Comparison of ENCODE assay signal across 8 cellular contexts in genomic region chr7:141700848-141701371, GRCh38. TPM values are rescaled to one million over a fixed set of nuclear protein-coding genes. Genes with fewer than 3 reads are reported as not detected.
DNase-seq lines count a peak whose midpoint lies in the region; ATAC-seq lines count a peak whose summit lies in the region.

No MANE protein-coding gene starts in this region.

- peaks cover 4% of the 10 kb centered on the region for H3K36me3 Mint-ChIP-seq in activated T-cell treated with anti-CD3 and anti-CD28 coated beads, Interleukin-2, amount 50 U/mL, for 4 hours (ENCODE audit: insufficient read depth)

- intact Hi-C loops in left ventricle myocardium superior (cut with micrococcal nuclease): no loop called here

- peaks cover 51% of the 10 kb centered on the region for H3K4me1 Mint-ChIP-seq in activated T-cell treated with anti-CD3 and anti-CD28 coated beads, Interleukin-2, amount 50 U/mL, for 4 hours (ENCODE audit: low read depth)

- DNase-seq in ELF-1 (ENCODE audit: low read depth, low spot score) (peak; percentile 25), left ventricle myocardium superior (peak; percentile 28), retina (peak; percentile 57), hippocampal formation (lab: John Stamatoyannopoulos, UW) (no peak)
- DNase-seq in activated T-cell treated with anti-CD3 and anti-CD28 coated beads, Interleukin-2, amount 50 U/mL, for 4 hours: no peak

- ATAC-seq in HG03354 (IDR thresholded peaks at IDR 0.05; ENCODE audit: poor library complexity, severe bottlenecking, unreplicated experiment) (peak; percentile 0), left ventricle myocardium superior (peak; percentile 26), GM19324 (IDR thresholded peaks at IDR 0.05; ENCODE audit: low FRiP score, unreplicated experiment) (no peak), HG03135 (IDR thresholded peaks at IDR 0.05; ENCODE audit: unreplicated experiment) (no peak)
- peak in 1 of 2 donors; percentile 1 for ATAC-seq in activated T-cell treated with anti-CD3 and anti-CD28 coated beads, Interleukin-2, amount 50 U/mL, for 4 hours

- peak overlapping the region; percentile 86 for H3K4me3 Mint-ChIP-seq in activated T-cell treated with anti-CD3 and anti-CD28 coated beads, Interleukin-2, amount 50 U/mL, for 4 hours

- no peaks in the 10 kb centered on the region for H3K9me3 Mint-ChIP-seq in activated T-cell treated with anti-CD3 and anti-CD28 coated beads, Interleukin-2, amount 50 U/mL, for 4 hours

- no peaks in the 10 kb centered on the region for H3K27me3 Mint-ChIP-seq in activated T-cell treated with anti-CD3 and anti-CD28 coated beads, Interleukin-2, amount 50 U/mL, for 4 hours (ENCODE audit: low read depth)

RNA-seq across cellular contexts. Expression of gene DENND11, which starts 1.1 kb away (rescaled TPM):
- 10 to 100 TPM; 15.4 to 16.1 (median 15.8) TPM for total RNA-seq in activated T-cell treated with anti-CD3 and anti-CD28 coated beads, Interleukin-2, amount 50 U/mL, for 4 hours
- 10.8 TPM for total RNA-seq in left ventricle myocardium superior

RNA-seq across cellular contexts. Expression of gene WEE2, which starts 7.2 kb away (rescaled TPM):
- not detected for total RNA-seq in activated T-cell treated with anti-CD3 and anti-CD28 coated beads, Interleukin-2, amount 50 U/mL, for 4 hours
- total RNA-seq in left ventricle myocardium superior: not detected

RNA-seq across cellular contexts. Expression of gene SSBP1, which starts 37.2 kb away (rescaled TPM):
- 100 to 1,000 TPM; 326 to 387 (median 369) TPM for total RNA-seq in activated T-cell treated with anti-CD3 and anti-CD28 coated beads, Interleukin-2, amount 50 U/mL, for 4 hours
- total RNA-seq in left ventricle myocardium superior: 98.4 TPM

Comparison
In these comparisons a context has a peak if more than half of its experiments do, and no peak if none do; other contexts are left out.
1. DNase-seq: peak in ELF-1 (single experiment), left ventricle myocardium superior (single experiment) and retina (single experiment); none in activated T-cell treated with anti-CD3 and anti-CD28 coated beads, Interleukin-2, amount 50 U/mL, for 4 hours (single experiment) and hippocampal formation (0 of 2).
2. ATAC-seq: peak in HG03354 (single experiment) and left ventricle myocardium superior (single experiment); none in GM19324 (single experiment) and HG03135 (single experiment).